12 cellular contexts compared by ENCODE assay signal in genomic region chr12:101172316-101172715, GRCh38. TPM values are rescaled to one million over a fixed set of nuclear protein-coding genes. Genes with fewer than 3 reads are reported as not detected.
DNase-seq lines count a peak whose midpoint lies in the region; ATAC-seq, FAIRE-seq and TF ChIP-seq lines count a peak whose summit lies in the region.
"Had no signal": no experiment of that assay in that cellular context is flagged by ENCODE, and none has a peak within 500 bp of the region (broad histone marks: within the 10 kb centered on the region; RNA-seq: fewer than 3 reads in every experiment).

No MANE protein-coding gene starts in this region.

- ATAC-seq in HG02798 (IDR thresholded peaks at IDR 0.05; ENCODE audit: poor library complexity, unreplicated experiment), result no peak
- ATAC-seq in omental fat pad (ENCODE audit: low FRiP score), result no peak

- H3K27me3 Mint-ChIP-seq in astrocyte (ENCODE audit: low read depth, unreplicated experiment), result peaks cover 10% of the 10 kb centered on the region

- H3K27me3 ChIP-seq in BE2C, result no peaks in the 10 kb centered on the region
- no peaks in the 10 kb centered on the region for H3K27me3 ChIP-seq in astrocyte (ENCODE audit: insufficient read depth, low read length)

- H3K4me2 ChIP-seq in astrocyte (ENCODE audit: low read length), result no peak overlapping the region

- H3K36me3 ChIP-seq in BE2C (no peaks in the 10 kb centered on the region), HEK293 (ENCODE audit: control insufficient read depth in 2 of 2, insufficient read depth in 1 of 2, low read length in 2 of 2) (no peaks in the 10 kb centered on the region), astrocyte (ENCODE audit: insufficient read depth, low read length) (no peaks in the 10 kb centered on the region)

- H3K27ac Mint-ChIP-seq in astrocyte (ENCODE audit: unreplicated experiment), result no peak overlapping the region
- H3K27ac Mint-ChIP-seq: activated CD4-positive, alpha-beta T cell treated with anti-CD3 and anti-CD28 coated beads, Interleukin-2, amount 10 ng/mL, durations not matched to agents 7 days and 5 days had no signal

- TF ChIP-seq CTCF in BE2C (IDR thresholded peaks at IDR 0.05; ENCODE audit: low read depth, low read length) (0 out of 2 replicates have a peak, but pooled peaks have one; percentile 4), HEK293 (tag by site-specific recombination; IDR thresholded peaks at IDR 0.05) (peak; percentile 31; the same call in 1 of the 2 replicates), astrocyte (IDR thresholded peaks at IDR 0.05; ENCODE audit: insufficient read depth, low read depth, low read length) (peak; percentile 8), omental fat pad (IDR thresholded peaks at IDR 0.05) (no peak)

- H3K9me3 ChIP-seq in BE2C, result no peaks in the 10 kb centered on the region
- no peaks in the 10 kb centered on the region for H3K9me3 ChIP-seq in HEK293 (ENCODE audit: control insufficient read depth, insufficient read depth, low read depth, low read length)
- H3K9me3 ChIP-seq in astrocyte (ENCODE audit: insufficient read depth, low read depth, low read length), result no peaks in the 10 kb centered on the region

- no peak for DNase-seq in BE2C
- DNase-seq in astrocyte (ENCODE audit: low read depth), result no peak
- peak; percentile 31 for DNase-seq in kidney tubule cell (ENCODE audit: low spot score)
- DNase-seq in omental fat pad (ENCODE audit: low spot score), result no peak
- no peak for DNase-seq in mesenteric fat pad (ENCODE audit: low spot score)
- no peak for DNase-seq in SIG-M5 treated with dmso at 0.1 percent for 504 hours (lab: John Stamatoyannopoulos, UW; ENCODE audit: unreplicated experiment)
- DNase-seq: activated CD4-positive, alpha-beta T cell treated with anti-CD3 and anti-CD28 coated beads, Interleukin-2, amount 10 ng/mL, durations not matched to agents 7 days and 5 days; anterior cingulate cortex; GDM1 had no signal

- H3K4me1 ChIP-seq in BE2C, result no peaks in the 10 kb centered on the region
- H3K4me1 ChIP-seq in HEK293 (ENCODE audit: control insufficient read depth, insufficient read depth, low read length), result no peaks in the 10 kb centered on the region
- H3K4me1 ChIP-seq in astrocyte (ENCODE audit: insufficient read depth, low read length), result no peaks in the 10 kb centered on the region
- H3K4me1 ChIP-seq: parathyroid adenoma had no signal

- no peak overlapping the region for H3K9ac ChIP-seq in astrocyte (ENCODE audit: low read length)
- H3K9ac ChIP-seq: parathyroid adenoma had no signal

- H3K4me3 ChIP-seq in BE2C (ENCODE audit: low read depth, low read length) (no peak overlapping the region), HEK293 (ENCODE audit: low read depth, low read length) (no peak overlapping the region), astrocyte (ENCODE audit: insufficient read depth, low read depth, low read length) (no peak overlapping the region)

- FAIRE-seq in astrocyte (lab: Jason Lieb, UNC), result no peak

- H3K4me3 Mint-ChIP-seq in astrocyte (ENCODE audit: unreplicated experiment), result no peak overlapping the region
- H3K4me3 Mint-ChIP-seq: activated CD4-positive, alpha-beta T cell treated with anti-CD3 and anti-CD28 coated beads, Interleukin-2, amount 10 ng/mL, durations not matched to agents 7 days and 5 days had no signal

- H3K27ac ChIP-seq in HEK293 (ENCODE audit: extremely low read depth, low read depth, low read length) (no peak overlapping the region), astrocyte (ENCODE audit: low read depth, low read length) (no peak overlapping the region)
- H3K27ac ChIP-seq: parathyroid adenoma had no signal

- no peaks in the 10 kb centered on the region for H3K9me3 Mint-ChIP-seq in astrocyte (ENCODE audit: unreplicated experiment)
- H3K9me3 Mint-ChIP-seq: activated CD4-positive, alpha-beta T cell treated with anti-CD3 and anti-CD28 coated beads, Interleukin-2, amount 10 ng/mL, durations not matched to agents 7 days and 5 days had no signal

- no peaks in the 10 kb centered on the region for H4K20me1 ChIP-seq in astrocyte (ENCODE audit: insufficient read depth, low read length)

- H3K79me2 ChIP-seq in astrocyte (ENCODE audit: insufficient read depth, low read length), result no peaks in the 10 kb centered on the region
- H3K79me2 ChIP-seq: parathyroid adenoma had no signal

- peaks cover 1% of the 10 kb centered on the region for H3K36me3 Mint-ChIP-seq in astrocyte (ENCODE audit: low read depth, unreplicated experiment)

- no peak overlapping the region for H2AFZ ChIP-seq in astrocyte (ENCODE audit: low read depth, low read length)
- H2AFZ ChIP-seq: parathyroid adenoma had no signal

- POLR2A ChIA-PET in HEK293 (lab: Yijun Ruan, JAX), result no interaction called here

- CTCF ChIA-PET in HEK293 (lab: Yijun Ruan, JAX), result interaction anchor here (0.8 to 2.7 kb wide), 4 partner anchors 19 to 153 kb away, joined by 3 to 12 read pairs (median 4); no protein-coding TSS in a partner anchor

- H3K4me1 Mint-ChIP-seq in astrocyte (ENCODE audit: low read depth, unreplicated experiment), result no peaks in the 10 kb centered on the region
- H3K4me1 Mint-ChIP-seq: activated CD4-positive, alpha-beta T cell treated with anti-CD3 and anti-CD28 coated beads, Interleukin-2, amount 10 ng/mL, durations not matched to agents 7 days and 5 days had no signal

TF ChIP-seq in HEK293, 187 proteins besides CTCF, POLR2A, EP300 and RAD21:
- TF ChIP-seq ZNF654 (tag by site-specific recombination; IDR thresholded peaks at IDR 0.05; ENCODE audit: low read depth) (peak; percentile 33), KLF7 (tag by site-specific recombination; IDR thresholded peaks at IDR 0.05; ENCODE audit: borderline replicate concordance) (no peak)
TF ChIP-seq in HEK293: peak in this region for 1.

RNA-seq across cellular contexts. Expression of gene SLC5A8, which starts 37.7 kb away (rescaled TPM):
- not detected for polyA plus RNA-seq in BE2C (2012; ENCODE audit: insufficient read depth, insufficient read length, low read depth)
- total RNA-seq in astrocyte, result not detected in 2 replicates
- under 1 TPM in 1 of 4 donors, not detected in 3; 0.12 TPM for total RNA-seq in omental fat pad
- total RNA-seq in mesenteric fat pad, result not detected
- total RNA-seq: activated CD4-positive, alpha-beta T cell treated with anti-CD3 and anti-CD28 coated beads, Interleukin-2, amount 10 ng/mL, durations not matched to agents 7 days and 5 days had no signal

Comparison
In these comparisons a context has a peak if more than half of its experiments do, and no peak if none do; other contexts are left out.
1. CTCF ChIP-seq: peak in BE2C (single experiment), HEK293 (single experiment) and astrocyte (single experiment); none in omental fat pad (0 of 3).